ENCODE assay signal across 8 cellular contexts in genomic region chr9:126516936-126517750, GRCh38.
DNase-seq lines count a peak whose midpoint lies in the region; ATAC-seq and TF ChIP-seq lines count a peak whose summit lies in the region.

No MANE protein-coding gene starts in this region.

- CTCF ChIA-PET in AG04449 (lab: Yijun Ruan, JAX): interaction anchor here (1.0 to 19.9 kb wide), 9 partner anchors 8 to 264 kb away, joined by 3 to 244 read pairs (median 4); no protein-coding TSS in a partner anchor

- H3K4me3 ChIP-seq in AG04449 (ENCODE audit: low read depth, low read length) (peak overlapping the region; percentile 57), right atrium auricular region (peak overlapping the region; percentile 23 to 44), gastrocnemius medialis (peak overlapping the region; percentile 0 to 49 (median 26))

- in situ Hi-C loops in gastrocnemius medialis (cut with MboI; ENCODE audit: low sequenced_read_pairs in 4 of 4): no loop called here

- TF ChIP-seq POLR2A in gastrocnemius medialis (IDR thresholded peaks at IDR 0.05): no peak

- H3K36me3 Mint-ChIP-seq in activated naive CD4-positive, alpha-beta T cell treated with anti-CD3 and anti-CD28 coated beads, Interleukin-2, amount 50 U/mL, for 72 hours: no peaks in the 10 kb centered on the region

- H3K4me1 ChIP-seq in right atrium auricular region: peaks cover 0 to 48% of the 10 kb centered on the region in 2 donors
- peaks cover 5 to 11% of the 10 kb centered on the region in 2 donors for H3K4me1 ChIP-seq in gastrocnemius medialis

- H3K27ac Mint-ChIP-seq in activated naive CD4-positive, alpha-beta T cell treated with anti-CD3 and anti-CD28 coated beads, Interleukin-2, amount 50 U/mL, for 72 hours: peak overlapping the region; percentile 39 to 57

- H3K27ac ChIP-seq in right atrium auricular region: peak overlapping the region; percentile 62 to 70
- H3K27ac ChIP-seq in gastrocnemius medialis: no peak overlapping the region

- intact Hi-C loops in gastrocnemius medialis (cut with DNase I; ENCODE audit: low total_unique reads): no loop called here

- peaks cover 5 to 7% of the 10 kb centered on the region in 2 donors for H3K27me3 ChIP-seq in right atrium auricular region
- peaks cover 70 to 75% (median 71%) of the 10 kb centered on the region in 3 donors for H3K27me3 ChIP-seq in gastrocnemius medialis

- POLR2A ChIA-PET in AG04449 (lab: Yijun Ruan, JAX): no interaction called here

- H3K9me3 ChIP-seq in right atrium auricular region (no peaks in the 10 kb centered on the region), gastrocnemius medialis (no peaks in the 10 kb centered on the region)

- H3K36me3 ChIP-seq in right atrium auricular region (no peaks in the 10 kb centered on the region), gastrocnemius medialis (no peaks in the 10 kb centered on the region)

- peak; percentile 23 for DNase-seq in AG04449 (ENCODE audit: low read depth, low spot score)
- peak; percentile 47 for DNase-seq in GM19240 (ENCODE audit: insufficient read length, low spot score)
- peak; percentile 70 to 83 for DNase-seq in NOMO-1 (lab: John Stamatoyannopoulos, UW; ENCODE audit: unreplicated experiment in 2 of 2)
- DNase-seq in activated naive CD4-positive, alpha-beta T cell treated with anti-CD3 and anti-CD28 coated beads, Interleukin-2, amount 50 U/mL, for 72 hours (ENCODE audit: low spot score in 2 of 2): peak; percentile 51 to 73
- DNase-seq in right atrium auricular region (ENCODE audit: low spot score): peak; percentile 87
- DNase-seq in gastrocnemius medialis: no peak
- no peak for DNase-seq in pons (ENCODE audit: low spot score)

- ATAC-seq in activated naive CD4-positive, alpha-beta T cell treated with anti-CD3 and anti-CD28 coated beads, Interleukin-2, amount 50 U/mL, for 72 hours: peak; percentile 81 to 88
- ATAC-seq in gastrocnemius medialis (peak in 1 of 2 donors; percentile 46), GM18858 (IDR thresholded peaks at IDR 0.05; ENCODE audit: unreplicated experiment) (no peak)

- TF ChIP-seq CTCF in AG04449 (IDR thresholded peaks at IDR 0.05; ENCODE audit: insufficient read depth, low read length, missing control alignments): no peak
- TF ChIP-seq CTCF in right atrium auricular region (IDR thresholded peaks at IDR 0.05): no peak
- TF ChIP-seq CTCF in gastrocnemius medialis (IDR thresholded peaks at IDR 0.05 in 4 of 5, conservative IDR thresholded peaks at IDR 0.05 in 1 of 5): no peak

- no peaks in the 10 kb centered on the region for H3K9me3 Mint-ChIP-seq in activated naive CD4-positive, alpha-beta T cell treated with anti-CD3 and anti-CD28 coated beads, Interleukin-2, amount 50 U/mL, for 72 hours

Comparison
In these comparisons a context has a peak if more than half of its experiments do, and no peak if none do; other contexts are left out.
1. DNase-seq: peak in AG04449 (single experiment), GM19240 (single experiment), NOMO-1 (2 of 2), activated naive CD4-positive, alpha-beta T cell treated with anti-CD3 and anti-CD28 coated beads, Interleukin-2, amount 50 U/mL, for 72 hours (2 of 2) and right atrium auricular region (single experiment); none in gastrocnemius medialis (0 of 2) and pons (single experiment).
2. H3K27ac ChIP-seq: peak in right atrium auricular region (2 of 2); none in gastrocnemius medialis (0 of 4).
3. Peak in every context shown above with its lines, with median percentiles within 50 percentile points of each other: H3K4me3 ChIP-seq.